Comparison of ENCODE assay signal across 8 cellular contexts in the genomic region with DNA sequence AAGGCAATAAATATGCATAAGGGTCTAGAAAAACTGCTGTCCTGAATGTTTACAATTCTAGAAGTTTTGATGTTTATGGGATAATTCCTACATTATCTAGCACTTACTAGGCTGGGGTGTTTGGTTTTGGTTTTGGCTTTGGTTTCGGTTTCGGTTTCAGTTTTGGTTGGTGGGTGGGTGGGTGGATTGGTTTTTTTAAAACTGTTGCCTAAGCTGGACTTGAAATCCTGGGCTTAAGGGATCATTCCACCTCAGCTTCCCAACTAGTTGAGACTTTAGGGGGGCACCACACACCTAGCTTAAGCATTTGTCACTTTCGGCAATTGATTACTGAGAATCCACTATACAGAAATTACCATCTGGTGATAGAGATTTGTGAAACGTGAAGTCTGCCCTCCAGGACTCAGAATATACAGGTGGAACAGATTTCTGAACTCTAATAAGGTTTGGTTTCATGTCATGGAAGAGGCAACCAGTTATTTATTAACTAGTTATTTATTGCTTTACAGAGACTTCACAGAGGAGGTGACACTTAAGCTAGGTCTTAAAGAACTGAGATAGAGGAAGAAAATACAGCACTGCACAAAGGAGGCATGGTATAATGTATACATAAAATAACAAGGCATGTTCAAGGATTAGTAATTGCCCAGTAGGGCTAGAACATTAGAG.
DNase-seq lines count a peak whose midpoint lies in the region; ATAC-seq and TF ChIP-seq lines count a peak whose summit lies in the region.

No MANE protein-coding gene starts in this region.

- DNase-seq in DMS53 treated with DMSO at 0.1 percent for 48 hours (lab: John Stamatoyannopoulos, UW; ENCODE audit: unreplicated experiment) (peak; percentile 77), natural killer cell (no peak), NCI-H2171 treated with DMSO at 0.1 percent for 48 hours (lab: John Stamatoyannopoulos, UW) (no peak), substantia nigra (lab: John Stamatoyannopoulos, UW) (no peak), Ammon's horn (ENCODE audit: low spot score) (no peak), DMS153 (lab: John Stamatoyannopoulos, UW) (no peak)
- peak; percentile 23 for DNase-seq in activated CD8-positive, alpha-beta memory T cell treated with anti-CD3 and anti-CD28 coated beads, Interleukin-2, amount 50 U/mL, for 24 hours (ENCODE audit: extremely low read depth)

- no peaks in the 10 kb centered on the region for H3K27me3 Mint-ChIP-seq in natural killer cell (ENCODE audit: low read depth in 2 of 2)

- ATAC-seq in HG02642 (IDR thresholded peaks at IDR 0.05; ENCODE audit: poor library complexity, unreplicated experiment) = peak; percentile 59
- peak in 2 of 3 donors; percentile 62 to 72 for ATAC-seq in natural killer cell

- H3K36me3 Mint-ChIP-seq in natural killer cell = no peaks in the 10 kb centered on the region

- H3K27ac ChIP-seq in substantia nigra (ENCODE audit: low read depth, low read length, poor library complexity, severe bottlenecking) = no peak overlapping the region

- H3K9me3 Mint-ChIP-seq in natural killer cell = no peaks in the 10 kb centered on the region

- peak overlapping the region; percentile 47 to 79 for H3K27ac Mint-ChIP-seq in natural killer cell

- H3K4me3 Mint-ChIP-seq in natural killer cell = peak overlapping the region; percentile 35

- intact Hi-C loops in natural killer cell (cut with micrococcal nuclease) = no loop called here

- TF ChIP-seq CTCF in natural killer cell (IDR thresholded peaks at IDR 0.05) = no peak

- H3K4me1 Mint-ChIP-seq in natural killer cell = peaks cover 19 to 23% of the 10 kb centered on the region in 2 donors

Comparison
In these comparisons a context has a peak if more than half of its experiments do, and no peak if none do; other contexts are left out.
1. DNase-seq: peak in DMS53 treated with DMSO at 0.1 percent for 48 hours (single experiment) and activated CD8-positive, alpha-beta memory T cell treated with anti-CD3 and anti-CD28 coated beads, Interleukin-2, amount 50 U/mL, for 24 hours (single experiment); none in natural killer cell (single experiment), NCI-H2171 treated with DMSO at 0.1 percent for 48 hours (single experiment), substantia nigra (0 of 49), Ammon's horn (single experiment) and DMS153 (single experiment).